ENCODE assay signal across 27 cellular contexts in the genomic region with DNA sequence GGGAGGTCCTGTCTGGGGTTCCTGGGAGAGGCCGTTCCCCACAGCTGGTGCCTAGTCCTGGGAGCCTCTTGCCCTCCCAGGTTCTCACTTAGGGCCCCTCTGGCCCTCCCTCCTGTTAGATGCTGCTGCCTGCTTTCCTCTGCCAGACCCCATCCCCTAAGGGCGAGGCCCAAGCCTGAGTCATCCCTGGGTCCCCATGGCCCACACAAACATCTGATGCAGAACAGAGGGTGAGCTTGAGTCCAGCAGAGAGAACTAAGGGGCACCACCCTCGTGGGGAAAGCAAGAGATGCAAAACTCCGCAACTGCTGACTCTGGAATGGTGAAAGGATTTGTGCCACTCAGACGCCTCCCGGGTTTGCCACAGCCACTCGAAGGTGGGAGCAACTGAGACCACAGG. TPM values are rescaled to one million over a fixed set of nuclear protein-coding genes. Genes with fewer than 3 reads are reported as not detected.
"Had no signal": no experiment of that assay in that cellular context is flagged by ENCODE, and none has a peak within 500 bp of the region (broad histone marks: within the 10 kb centered on the region; RNA-seq: fewer than 3 reads in every experiment).

No MANE protein-coding gene starts in this region.

- ATAC-seq: gastroesophageal sphincter; naive thymus-derived CD4-positive, alpha-beta T cell; sciatic nerve; stimulated activated naive B cell treated with anti-CD40 and anti-IgM and Interleukin-4, amounts not matched to agents 10 μg/mL and 1 μg/mL and 100 μg/mL, for 72 hours; stimulated activated naive CD8-positive, alpha-beta T cell treated with anti-CD3 and anti-CD28 coated beads, Interleukin-15, amount 100 ng/mL, for 72 hours had no signal

- H3K9ac ChIP-seq: parathyroid adenoma had no signal

- DNase-seq: cortex of kidney; dorsolateral prefrontal cortex; effector memory CD4-positive, alpha-beta T cell; esophagus squamous epithelium; foreskin fibroblast; glutamatergic neuron; left ventricle myocardium inferior; mesendoderm; naive thymus-derived CD4-positive, alpha-beta T cell; nephron progenitor cell; nucleus accumbens; stimulated activated CD4-positive, alpha-beta T cell treated with anti-CD3 and anti-CD28 coated beads, Interleukin-2, amount 100 ng/mL, for 24 hours; stimulated activated CD4-positive, alpha-beta T cell treated with anti-CD3 and anti-CD28 coated beads, Interleukin-4, amount 100 ng/mL, for 4 hours; stimulated activated naive B cell treated with anti-CD40 and anti-IgM and Interleukin-4, amounts not matched to agents 10 μg/mL and 1 μg/mL and 100 μg/mL, for 72 hours; stimulated activated naive CD8-positive, alpha-beta T cell treated with anti-CD3 and anti-CD28 coated beads, Interleukin-15, amount 100 ng/mL, for 72 hours; testis had no signal

- H3K27ac Mint-ChIP-seq: naive thymus-derived CD4-positive, alpha-beta T cell; nephron progenitor cell; stimulated activated naive B cell treated with anti-CD40 and anti-IgM and Interleukin-4, amounts not matched to agents 10 μg/mL and 1 μg/mL and 100 μg/mL, for 72 hours; stimulated activated naive CD8-positive, alpha-beta T cell treated with anti-CD3 and anti-CD28 coated beads, Interleukin-15, amount 100 ng/mL, for 72 hours had no signal

- H3K9me3 ChIP-seq: esophagus squamous epithelium, gastroesophageal sphincter, left ventricle myocardium inferior, prostate gland, testis, tibial nerve had no signal

- H2AFZ ChIP-seq: parathyroid adenoma had no signal

- H3K27me3 Mint-ChIP-seq: central memory CD8-positive, alpha-beta T cell had no signal

- H3K9me3 Mint-ChIP-seq: central memory CD8-positive, alpha-beta T cell; stimulated activated naive B cell treated with anti-CD40 and anti-IgM and Interleukin-4, amounts not matched to agents 10 μg/mL and 1 μg/mL and 100 μg/mL, for 72 hours; stimulated activated naive CD8-positive, alpha-beta T cell treated with anti-CD3 and anti-CD28 coated beads, Interleukin-15, amount 100 ng/mL, for 72 hours had no signal

- H3K4me3 Mint-ChIP-seq: central memory CD8-positive, alpha-beta T cell; naive thymus-derived CD4-positive, alpha-beta T cell; nephron progenitor cell; stimulated activated naive B cell treated with anti-CD40 and anti-IgM and Interleukin-4, amounts not matched to agents 10 μg/mL and 1 μg/mL and 100 μg/mL, for 72 hours; stimulated activated naive CD8-positive, alpha-beta T cell treated with anti-CD3 and anti-CD28 coated beads, Interleukin-15, amount 100 ng/mL, for 72 hours had no signal

- H3K36me3 ChIP-seq: esophagus squamous epithelium, gastroesophageal sphincter, left ventricle myocardium inferior, prostate gland, tibial nerve had no signal

- H3K4me1 ChIP-seq: gastroesophageal sphincter, parathyroid adenoma, prostate gland, tibial nerve had no signal

- H3K27me3 ChIP-seq: testis, tibial nerve had no signal

- H3K36me3 Mint-ChIP-seq: naive thymus-derived CD4-positive, alpha-beta T cell; stimulated activated naive B cell treated with anti-CD40 and anti-IgM and Interleukin-4, amounts not matched to agents 10 μg/mL and 1 μg/mL and 100 μg/mL, for 72 hours had no signal

- H3K4me3 ChIP-seq: dorsolateral prefrontal cortex, esophagus squamous epithelium, gastroesophageal sphincter, left ventricle myocardium inferior, lung, prostate gland, testis, tibial nerve had no signal

- H3K27ac ChIP-seq: dorsolateral prefrontal cortex, esophagus squamous epithelium, gastroesophageal sphincter, parathyroid adenoma, prostate gland, testis, tibial nerve had no signal

- H3K4me1 Mint-ChIP-seq: stimulated activated naive CD8-positive, alpha-beta T cell treated with anti-CD3 and anti-CD28 coated beads, Interleukin-15, amount 100 ng/mL, for 72 hours had no signal

RNA-seq across cellular contexts. Expression of a gene that starts 58.8 kb away (rescaled TPM):
- total RNA-seq: esophagus squamous epithelium; gastroesophageal sphincter; left ventricle myocardium inferior; lung; naive thymus-derived CD4-positive, alpha-beta T cell; renal cortical epithelial cell; sciatic nerve; skeletal muscle tissue; subcutaneous adipose tissue; tibial nerve; ureter had no signal
- polyA plus RNA-seq: naive thymus-derived CD4-positive, alpha-beta T cell had no signal
